ENCODE assay signal across 1 cellular context in genomic region chr6:169253745-169254238, GRCh38.
TF ChIP-seq lines count a peak whose summit lies in the region.

THBS2 (minus strand) TSS chr6:169253846; CDS start chr6:169250784, 3,062 bp downstream.

TF ChIP-seq in H1, 55 proteins besides CTCF, POLR2A, EP300 and RAD21:
- TF ChIP-seq ZNF274 (IDR thresholded peaks at IDR 0.05; ENCODE audit: borderline replicate concordance, extremely low read depth, low read length) (no peak), POLR2AphosphoS5 (IDR thresholded peaks at IDR 0.05; ENCODE audit: low read depth, low read length) (no peak), NRF1 (IDR thresholded peaks at IDR 0.05; ENCODE audit: low read depth, low read length) (no peak), SP2 (IDR thresholded peaks at IDR 0.05; ENCODE audit: low read length) (no peak), EGR1 (IDR thresholded peaks at IDR 0.05; ENCODE audit: borderline replicate concordance, low read depth, low read length) (no peak), RNF2 (IDR thresholded peaks at IDR 0.05; ENCODE audit: borderline replicate concordance, low read depth, low read length, missing control alignments, poor library complexity, severe bottlenecking) (no peak), KDM1A (IDR thresholded peaks at IDR 0.05; ENCODE audit: borderline replicate concordance, low read length) (no peak), SIX5 (IDR thresholded peaks at IDR 0.05; ENCODE audit: low read depth, low read length) (no peak), MAFK (IDR thresholded peaks at IDR 0.05; ENCODE audit: low read depth, low read length) (no peak), GABPA (IDR thresholded peaks at IDR 0.05; ENCODE audit: borderline replicate concordance, insufficient read depth, low read length) (no peak), ASH2L (IDR thresholded peaks at IDR 0.05; ENCODE audit: low read length) (peak; percentile 10), BCL11A (IDR thresholded peaks at IDR 0.05; ENCODE audit: low read depth in 2 of 2, low read length in 2 of 2) (no peak), PHF8 (conservative IDR thresholded peaks at IDR 0.05; ENCODE audit: low read depth, low read length) (no peak), TCF12 (IDR thresholded peaks at IDR 0.05; ENCODE audit: low read depth, low read length) (no peak), KDM4A (IDR thresholded peaks at IDR 0.05; ENCODE audit: low read depth, low read length, severe bottlenecking) (no peak), SIN3A (conservative IDR thresholded peaks at IDR 0.05 in 1 of 2, IDR thresholded peaks at IDR 0.05 in 1 of 2; ENCODE audit: low read depth in 1 of 2, low read length in 2 of 2) (no peak), SRF (IDR thresholded peaks at IDR 0.05; ENCODE audit: low read depth, low read length) (no peak), JUND (IDR thresholded peaks at IDR 0.05; ENCODE audit: low read length) (peak; percentile 53; the same call in 1 of the 2 replicates), GTF2F1 (IDR thresholded peaks at IDR 0.05; ENCODE audit: borderline replicate concordance, low read depth, low read length) (no peak), EZH2 (IDR thresholded peaks at IDR 0.05; ENCODE audit: low read depth, low read length, severe bottlenecking) (no peak), CHD2 (IDR thresholded peaks at IDR 0.05; ENCODE audit: low read length) (no peak), TBP (IDR thresholded peaks at IDR 0.05; ENCODE audit: low read depth, low read length) (no peak), SP1 (IDR thresholded peaks at IDR 0.05; ENCODE audit: low read depth, low read length) (no peak), BRCA1 (IDR thresholded peaks at IDR 0.05; ENCODE audit: low read depth, low read length) (no peak), HDAC2 (IDR thresholded peaks at IDR 0.05; ENCODE audit: borderline replicate concordance in 1 of 2, low read depth in 2 of 2, low read length in 2 of 2) (no peak), SIRT6 (IDR thresholded peaks at IDR 0.05; ENCODE audit: low read length) (no peak), CREB1 (IDR thresholded peaks at IDR 0.05) (0 out of 2 replicates have a peak, but pooled peaks have one; percentile 16), CTBP2 (IDR thresholded peaks at IDR 0.05; ENCODE audit: borderline replicate concordance, insufficient read depth, insufficient read length, low read length) (no peak), NANOG (IDR thresholded peaks at IDR 0.05; ENCODE audit: insufficient read depth, low read depth, low read length, poor library complexity, severe bottlenecking) (no peak), BACH1 (IDR thresholded peaks at IDR 0.05; ENCODE audit: low read length) (no peak), YY1 (IDR thresholded peaks at IDR 0.05; ENCODE audit: low read depth, low read length) (no peak), RBBP5 (IDR thresholded peaks at IDR 0.05; ENCODE audit: borderline replicate concordance, low read depth, low read length) (no peak), TAF7 (optimal IDR thresholded peaks at IDR 0.05; ENCODE audit: borderline replicate concordance, low read depth, low read length) (no peak), CHD1 (IDR thresholded peaks at IDR 0.05; ENCODE audit: low read depth, low read length) (no peak), RXRA (IDR thresholded peaks at IDR 0.05; ENCODE audit: insufficient read depth, low read depth, low read length) (no peak), TEAD4 (IDR thresholded peaks at IDR 0.05; ENCODE audit: low read depth, low read length) (no peak), SAP30 (IDR thresholded peaks at IDR 0.05; ENCODE audit: insufficient read depth, insufficient replicate concordance, low read length) (no peak)
- TF ChIP-seq, protein P1, sequence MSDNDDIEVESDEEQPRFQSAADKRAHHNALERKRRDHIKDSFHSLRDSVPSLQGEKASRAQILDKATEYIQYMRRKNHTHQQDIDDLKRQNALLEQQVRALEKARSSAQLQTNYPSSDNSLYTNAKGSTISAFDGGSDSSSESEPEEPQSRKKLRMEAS (IDR thresholded peaks at IDR 0.05), result peak; percentile 16; the same call in 1 of the 2 replicates
- TF ChIP-seq, protein P2, sequence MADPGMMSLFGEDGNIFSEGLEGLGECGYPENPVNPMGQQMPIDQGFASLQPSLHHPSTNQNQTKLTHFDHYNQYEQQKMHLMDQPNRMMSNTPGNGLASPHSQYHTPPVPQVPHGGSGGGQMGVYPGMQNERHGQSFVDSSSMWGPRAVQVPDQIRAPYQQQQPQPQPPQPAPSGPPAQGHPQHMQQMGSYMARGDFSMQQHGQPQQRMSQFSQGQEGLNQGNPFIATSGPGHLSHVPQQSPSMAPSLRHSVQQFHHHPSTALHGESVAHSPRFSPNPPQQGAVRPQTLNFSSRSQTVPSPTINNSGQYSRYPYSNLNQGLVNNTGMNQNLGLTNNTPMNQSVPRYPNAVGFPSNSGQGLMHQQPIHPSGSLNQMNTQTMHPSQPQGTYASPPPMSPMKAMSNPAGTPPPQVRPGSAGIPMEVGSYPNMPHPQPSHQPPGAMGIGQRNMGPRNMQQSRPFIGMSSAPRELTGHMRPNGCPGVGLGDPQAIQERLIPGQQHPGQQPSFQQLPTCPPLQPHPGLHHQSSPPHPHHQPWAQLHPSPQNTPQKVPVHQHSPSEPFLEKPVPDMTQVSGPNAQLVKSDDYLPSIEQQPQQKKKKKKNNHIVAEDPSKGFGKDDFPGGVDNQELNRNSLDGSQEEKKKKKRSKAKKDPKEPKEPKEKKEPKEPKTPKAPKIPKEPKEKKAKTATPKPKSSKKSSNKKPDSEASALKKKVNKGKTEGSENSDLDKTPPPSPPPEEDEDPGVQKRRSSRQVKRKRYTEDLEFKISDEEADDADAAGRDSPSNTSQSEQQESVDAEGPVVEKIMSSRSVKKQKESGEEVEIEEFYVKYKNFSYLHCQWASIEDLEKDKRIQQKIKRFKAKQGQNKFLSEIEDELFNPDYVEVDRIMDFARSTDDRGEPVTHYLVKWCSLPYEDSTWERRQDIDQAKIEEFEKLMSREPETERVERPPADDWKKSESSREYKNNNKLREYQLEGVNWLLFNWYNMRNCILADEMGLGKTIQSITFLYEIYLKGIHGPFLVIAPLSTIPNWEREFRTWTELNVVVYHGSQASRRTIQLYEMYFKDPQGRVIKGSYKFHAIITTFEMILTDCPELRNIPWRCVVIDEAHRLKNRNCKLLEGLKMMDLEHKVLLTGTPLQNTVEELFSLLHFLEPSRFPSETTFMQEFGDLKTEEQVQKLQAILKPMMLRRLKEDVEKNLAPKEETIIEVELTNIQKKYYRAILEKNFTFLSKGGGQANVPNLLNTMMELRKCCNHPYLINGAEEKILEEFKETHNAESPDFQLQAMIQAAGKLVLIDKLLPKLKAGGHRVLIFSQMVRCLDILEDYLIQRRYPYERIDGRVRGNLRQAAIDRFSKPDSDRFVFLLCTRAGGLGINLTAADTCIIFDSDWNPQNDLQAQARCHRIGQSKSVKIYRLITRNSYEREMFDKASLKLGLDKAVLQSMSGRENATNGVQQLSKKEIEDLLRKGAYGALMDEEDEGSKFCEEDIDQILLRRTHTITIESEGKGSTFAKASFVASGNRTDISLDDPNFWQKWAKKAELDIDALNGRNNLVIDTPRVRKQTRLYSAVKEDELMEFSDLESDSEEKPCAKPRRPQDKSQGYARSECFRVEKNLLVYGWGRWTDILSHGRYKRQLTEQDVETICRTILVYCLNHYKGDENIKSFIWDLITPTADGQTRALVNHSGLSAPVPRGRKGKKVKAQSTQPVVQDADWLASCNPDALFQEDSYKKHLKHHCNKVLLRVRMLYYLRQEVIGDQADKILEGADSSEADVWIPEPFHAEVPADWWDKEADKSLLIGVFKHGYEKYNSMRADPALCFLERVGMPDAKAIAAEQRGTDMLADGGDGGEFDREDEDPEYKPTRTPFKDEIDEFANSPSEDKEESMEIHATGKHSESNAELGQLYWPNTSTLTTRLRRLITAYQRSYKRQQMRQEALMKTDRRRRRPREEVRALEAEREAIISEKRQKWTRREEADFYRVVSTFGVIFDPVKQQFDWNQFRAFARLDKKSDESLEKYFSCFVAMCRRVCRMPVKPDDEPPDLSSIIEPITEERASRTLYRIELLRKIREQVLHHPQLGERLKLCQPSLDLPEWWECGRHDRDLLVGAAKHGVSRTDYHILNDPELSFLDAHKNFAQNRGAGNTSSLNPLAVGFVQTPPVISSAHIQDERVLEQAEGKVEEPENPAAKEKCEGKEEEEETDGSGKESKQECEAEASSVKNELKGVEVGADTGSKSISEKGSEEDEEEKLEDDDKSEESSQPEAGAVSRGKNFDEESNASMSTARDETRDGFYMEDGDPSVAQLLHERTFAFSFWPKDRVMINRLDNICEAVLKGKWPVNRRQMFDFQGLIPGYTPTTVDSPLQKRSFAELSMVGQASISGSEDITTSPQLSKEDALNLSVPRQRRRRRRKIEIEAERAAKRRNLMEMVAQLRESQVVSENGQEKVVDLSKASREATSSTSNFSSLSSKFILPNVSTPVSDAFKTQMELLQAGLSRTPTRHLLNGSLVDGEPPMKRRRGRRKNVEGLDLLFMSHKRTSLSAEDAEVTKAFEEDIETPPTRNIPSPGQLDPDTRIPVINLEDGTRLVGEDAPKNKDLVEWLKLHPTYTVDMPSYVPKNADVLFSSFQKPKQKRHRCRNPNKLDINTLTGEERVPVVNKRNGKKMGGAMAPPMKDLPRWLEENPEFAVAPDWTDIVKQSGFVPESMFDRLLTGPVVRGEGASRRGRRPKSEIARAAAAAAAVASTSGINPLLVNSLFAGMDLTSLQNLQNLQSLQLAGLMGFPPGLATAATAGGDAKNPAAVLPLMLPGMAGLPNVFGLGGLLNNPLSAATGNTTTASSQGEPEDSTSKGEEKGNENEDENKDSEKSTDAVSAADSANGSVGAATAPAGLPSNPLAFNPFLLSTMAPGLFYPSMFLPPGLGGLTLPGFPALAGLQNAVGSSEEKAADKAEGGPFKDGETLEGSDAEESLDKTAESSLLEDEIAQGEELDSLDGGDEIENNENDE (IDR thresholded peaks at IDR 0.05; ENCODE audit: insufficient replicate concordance, low read length), result no peak
- TF ChIP-seq, protein P3, sequence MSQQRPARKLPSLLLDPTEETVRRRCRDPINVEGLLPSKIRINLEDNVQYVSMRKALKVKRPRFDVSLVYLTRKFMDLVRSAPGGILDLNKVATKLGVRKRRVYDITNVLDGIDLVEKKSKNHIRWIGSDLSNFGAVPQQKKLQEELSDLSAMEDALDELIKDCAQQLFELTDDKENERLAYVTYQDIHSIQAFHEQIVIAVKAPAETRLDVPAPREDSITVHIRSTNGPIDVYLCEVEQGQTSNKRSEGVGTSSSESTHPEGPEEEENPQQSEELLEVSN (IDR thresholded peaks at IDR 0.05), result peak; percentile 8; the same call in 1 of the 2 replicates
- TF ChIP-seq, protein P4, sequence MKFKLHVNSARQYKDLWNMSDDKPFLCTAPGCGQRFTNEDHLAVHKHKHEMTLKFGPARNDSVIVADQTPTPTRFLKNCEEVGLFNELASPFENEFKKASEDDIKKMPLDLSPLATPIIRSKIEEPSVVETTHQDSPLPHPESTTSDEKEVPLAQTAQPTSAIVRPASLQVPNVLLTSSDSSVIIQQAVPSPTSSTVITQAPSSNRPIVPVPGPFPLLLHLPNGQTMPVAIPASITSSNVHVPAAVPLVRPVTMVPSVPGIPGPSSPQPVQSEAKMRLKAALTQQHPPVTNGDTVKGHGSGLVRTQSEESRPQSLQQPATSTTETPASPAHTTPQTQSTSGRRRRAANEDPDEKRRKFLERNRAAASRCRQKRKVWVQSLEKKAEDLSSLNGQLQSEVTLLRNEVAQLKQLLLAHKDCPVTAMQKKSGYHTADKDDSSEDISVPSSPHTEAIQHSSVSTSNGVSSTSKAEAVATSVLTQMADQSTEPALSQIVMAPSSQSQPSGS (IDR thresholded peaks at IDR 0.05; ENCODE audit: low read length), result no peak
